ENCODE assay signal across 1 cellular context in genomic region chr11:116773203-116774112, GRCh38.
TF ChIP-seq lines count a peak whose summit lies in the region.

No MANE protein-coding gene starts in this region.

TF ChIP-seq in GM23338, 12 proteins besides CTCF, POLR2A, EP300 and RAD21 (continued from another document):
- TF ChIP-seq ZNF462 (CRISPR knock-in tag; IDR thresholded peaks at IDR 0.05) = no peak
- no peak for TF ChIP-seq ZNF331 (CRISPR knock-in tag; IDR thresholded peaks at IDR 0.05; ENCODE audit: low read depth)
- TF ChIP-seq ZNF114 (CRISPR knock-in tag; IDR thresholded peaks at IDR 0.05) = no peak
- no peak for TF ChIP-seq POLR2AphosphoS5 (IDR thresholded peaks at IDR 0.05; ENCODE audit: low read depth)
